Comparison of ENCODE assay signal across 10 cellular contexts in the genomic region with DNA sequence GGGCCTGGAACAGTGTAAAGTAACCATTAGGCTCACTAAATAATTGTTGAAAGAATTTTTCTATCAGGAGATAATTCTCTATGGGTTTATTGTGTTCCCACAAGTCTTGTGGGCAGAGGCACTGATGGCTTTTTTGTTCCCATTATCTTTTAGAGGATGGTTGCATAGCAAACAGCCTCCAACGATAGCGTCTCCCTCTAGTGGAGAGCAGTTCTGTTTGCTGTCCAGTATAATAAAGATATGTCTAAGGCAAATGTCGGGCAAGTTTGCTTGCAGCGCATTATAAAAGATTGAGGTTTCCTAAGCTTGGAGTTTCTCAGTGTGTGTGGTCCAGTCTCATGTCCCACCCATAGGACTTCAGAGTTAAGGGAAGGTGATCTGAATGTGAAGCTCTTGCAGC. TPM values are rescaled to one million over a fixed set of nuclear protein-coding genes. Genes with fewer than 3 reads are reported as not detected.
DNase-seq lines count a peak whose midpoint lies in the region; ATAC-seq and TF ChIP-seq lines count a peak whose summit lies in the region.
"Had no signal": no experiment of that assay in that cellular context is flagged by ENCODE, and none has a peak within 500 bp of the region (broad histone marks: within the 10 kb centered on the region; RNA-seq: fewer than 3 reads in every experiment).

No MANE protein-coding gene starts in this region.

- H3K4me2 ChIP-seq in DND-41 (ENCODE audit: insufficient read depth, low read length) (no peak overlapping the region), hepatocyte (no peak overlapping the region)

- no peak overlapping the region for H2AFZ ChIP-seq in DND-41 (ENCODE audit: low read depth, low read length)
- no peak overlapping the region for H2AFZ ChIP-seq in hepatocyte

- peaks cover 33% of the 10 kb centered on the region for H3K27me3 ChIP-seq in DND-41 (ENCODE audit: insufficient read depth, low read length, poor library complexity)
- peaks cover 97% of the 10 kb centered on the region for H3K27me3 ChIP-seq in hepatocyte
- H3K27me3 ChIP-seq: testis had no signal

- TF ChIP-seq CTCF in DND-41 (IDR thresholded peaks at IDR 0.05; ENCODE audit: borderline replicate concordance, extremely low read depth, low read length, poor library complexity, severe bottlenecking), result peak; percentile 41
- peak; percentile 18 for TF ChIP-seq CTCF in hepatocyte (IDR thresholded peaks at IDR 0.05; ENCODE audit: poor library complexity)

- H3K79me2 ChIP-seq in DND-41 (ENCODE audit: insufficient read depth, low read length) (no peaks in the 10 kb centered on the region), hepatocyte (no peaks in the 10 kb centered on the region)

- H4K20me1 ChIP-seq in DND-41 (ENCODE audit: insufficient read depth, low read length) (no peaks in the 10 kb centered on the region; the same call in none of the 2 replicates), hepatocyte (ENCODE audit: insufficient read depth, poor library complexity, severe bottlenecking) (no peaks in the 10 kb centered on the region)

- H3K4me1 ChIP-seq in DND-41 (ENCODE audit: insufficient read depth, low read length) (no peaks in the 10 kb centered on the region), hepatocyte (ENCODE audit: insufficient read depth) (peaks cover 6% of the 10 kb centered on the region)
- H3K4me1 ChIP-seq: testis had no signal

- no peaks in the 10 kb centered on the region for H3K9me3 ChIP-seq in DND-41 (ENCODE audit: insufficient read depth, low read length, severe bottlenecking)
- no peaks in the 10 kb centered on the region for H3K9me3 ChIP-seq in hepatocyte (ENCODE audit: low read depth)
- H3K9me3 ChIP-seq: testis had no signal

- H3K9me2 ChIP-seq in hepatocyte (replicated peaks; ENCODE audit: insufficient read depth), result no peaks in the 10 kb centered on the region

- H3K4me3 ChIP-seq in DND-41 (ENCODE audit: low read depth in 1 of 2, low read length in 2 of 2) (no peak overlapping the region), hepatocyte (no peak overlapping the region)

- no peak for ATAC-seq in DND-41 (ENCODE audit: insufficient read depth, low read depth)
- ATAC-seq in GM21723 (IDR thresholded peaks at IDR 0.05; ENCODE audit: unreplicated experiment), result no peak

- no peak overlapping the region for H3K27ac ChIP-seq in DND-41 (ENCODE audit: low read length)
- no peak overlapping the region for H3K27ac ChIP-seq in hepatocyte
- H3K27ac ChIP-seq: testis had no signal

- 49% methylated on average over 4 of the region's 4 CpGs for WGBS in hepatocyte (ENCODE audit: low lambda C conversion rate, missing lambda C conversion rate)

- DNase-seq in DND-41 (no peak), HT-29 (ENCODE audit: low spot score) (peak; percentile 34), SHP77 (lab: John Stamatoyannopoulos, UW) (peak; percentile 47 to 48), hepatocyte (ENCODE audit: low spot score) (no peak), glomerular visceral epithelial cell (ENCODE audit: extremely low spot score) (no peak), NCI-H1436 (lab: John Stamatoyannopoulos, UW) (no peak)
- DNase-seq in stimulated activated CD4-positive, alpha-beta T cell treated with anti-CD3 and anti-CD28 coated beads, Interleukin-4, amount 100 ng/mL, for 4 hours, result no peak
- DNase-seq: activated CD4-positive, alpha-beta T cell treated with anti-CD3 and anti-CD28 coated beads for 48 hours; testis had no signal

- H3K9ac ChIP-seq in DND-41 (ENCODE audit: low read depth, low read length), result no peak overlapping the region

- H3K36me3 ChIP-seq in DND-41 (ENCODE audit: insufficient read depth, low read length), result no peaks in the 10 kb centered on the region
- no peaks in the 10 kb centered on the region for H3K36me3 ChIP-seq in hepatocyte (replicated peaks; ENCODE audit: insufficient read depth, low read depth)

RNA-seq across cellular contexts. Expression of a gene that starts 1.3 kb away (rescaled TPM):
- total RNA-seq in HT-29 (2014; rRNA removed; shearing (Covaris generic)), result not detected in 2 replicates
- 0.04 and 0.63 TPM in 2 replicates for total RNA-seq in hepatocyte
- 0.17 and 0.36 TPM in 2 replicates for polyA plus RNA-seq in hepatocyte

RNA-seq across cellular contexts. Expression of a gene that starts 36.7 kb away (rescaled TPM):
- not detected in 2 replicates for total RNA-seq in HT-29 (2014; rRNA removed; shearing (Covaris generic))
- not detected in 2 replicates for total RNA-seq in hepatocyte
- polyA plus RNA-seq in hepatocyte, result not detected in 2 replicates

Comparison
In these comparisons a context has a peak if more than half of its experiments do, and no peak if none do; other contexts are left out.
1. DNase-seq: peak in HT-29 (single experiment) and SHP77 (2 of 2); none in DND-41 (single experiment), hepatocyte (single experiment), glomerular visceral epithelial cell (single experiment), stimulated activated CD4-positive, alpha-beta T cell treated with anti-CD3 and anti-CD28 coated beads, Interleukin-4, amount 100 ng/mL, for 4 hours (0 of 2) and NCI-H1436 (single experiment).